In genomic region chr15:42226648-42227047, GRCh38 we compare ENCODE assay signal across 15 cellular contexts.
"Had no signal": no experiment of that assay in that cellular context is flagged by ENCODE, and none has a peak within 500 bp of the region (broad histone marks: within the 10 kb centered on the region; RNA-seq: fewer than 3 reads in every experiment).

No MANE protein-coding gene starts in this region.

- DNase-seq: aorta; cerebellar nuclear complex; dermis blood vessel endothelial cell; endodermal cell; kidney glomerular epithelial cell; mesendoderm; psoas muscle; sigmoid colon; spleen; stimulated activated naive CD8-positive, alpha-beta T cell treated with anti-CD3 and anti-CD28 coated beads, Interleukin-15, amount 100 ng/mL, for 72 hours had no signal

- H3K4me1 Mint-ChIP-seq: endodermal cell; stimulated activated naive CD8-positive, alpha-beta T cell treated with anti-CD3 and anti-CD28 coated beads, Interleukin-15, amount 100 ng/mL, for 72 hours had no signal

- ATAC-seq: gastroesophageal sphincter; natural killer cell treated with Interleukin-12 subunit alpha and Interleukin-12 subunit beta and Interleukin-15 and Interleukin-18, amount 100 ng/mL, for 72 hours; psoas muscle; stimulated activated naive CD8-positive, alpha-beta T cell treated with anti-CD3 and anti-CD28 coated beads, Interleukin-15, amount 100 ng/mL, for 72 hours had no signal

- H3K4me3 Mint-ChIP-seq: activated T-helper 1 cell treated with anti-CD3 and anti-CD28 coated beads, Interleukin-12 subunit alpha, Interleukin-12 subunit beta, Interleukin-2, Interleukin-4 antibody, amounts not matched to agents 30 ng/mL and 10 ng/mL and 1 ng/mL, durations not matched to agents 14 hours and 24 hours and 36 hours; endodermal cell; natural killer cell treated with Interleukin-12 subunit alpha and Interleukin-12 subunit beta and Interleukin-15 and Interleukin-18, amount 100 ng/mL, for 72 hours; stimulated activated naive CD8-positive, alpha-beta T cell treated with anti-CD3 and anti-CD28 coated beads, Interleukin-15, amount 100 ng/mL, for 72 hours; T-helper 2 cell treated with Interferon-gamma antibody and Interleukin-4, amounts not matched to agents 5 μg/mL and 100 μg/mL, for 36 hours had no signal

- H3K27me3 ChIP-seq: gastroesophageal sphincter, hepatocyte, sigmoid colon, spleen had no signal

- H3K27me3 Mint-ChIP-seq: natural killer cell treated with Interleukin-12 subunit alpha and Interleukin-12 subunit beta and Interleukin-15 and Interleukin-18, amount 100 ng/mL, for 72 hours; stimulated activated naive CD8-positive, alpha-beta T cell treated with anti-CD3 and anti-CD28 coated beads, Interleukin-15, amount 100 ng/mL, for 72 hours had no signal

- H3K9me3 ChIP-seq: gastroesophageal sphincter, psoas muscle, sigmoid colon, spleen had no signal

- H3K27ac Mint-ChIP-seq: activated T-helper 1 cell treated with anti-CD3 and anti-CD28 coated beads, Interleukin-12 subunit alpha, Interleukin-12 subunit beta, Interleukin-2, Interleukin-4 antibody, amounts not matched to agents 30 ng/mL and 10 ng/mL and 1 ng/mL, durations not matched to agents 14 hours and 24 hours and 36 hours; endodermal cell; natural killer cell treated with Interleukin-12 subunit alpha and Interleukin-12 subunit beta and Interleukin-15 and Interleukin-18, amount 100 ng/mL, for 72 hours; T-helper 2 cell treated with Interferon-gamma antibody and Interleukin-4, amounts not matched to agents 5 μg/mL and 100 μg/mL, for 36 hours had no signal

- H3K27ac ChIP-seq: gastroesophageal sphincter, hepatocyte, psoas muscle, sigmoid colon, spleen had no signal

- H3K9me3 Mint-ChIP-seq: activated T-helper 1 cell treated with anti-CD3 and anti-CD28 coated beads, Interleukin-12 subunit alpha, Interleukin-12 subunit beta, Interleukin-2, Interleukin-4 antibody, amounts not matched to agents 30 ng/mL and 10 ng/mL and 1 ng/mL, durations not matched to agents 14 hours and 24 hours and 36 hours; endodermal cell; natural killer cell treated with Interleukin-12 subunit alpha and Interleukin-12 subunit beta and Interleukin-15 and Interleukin-18, amount 100 ng/mL, for 72 hours; stimulated activated naive CD8-positive, alpha-beta T cell treated with anti-CD3 and anti-CD28 coated beads, Interleukin-15, amount 100 ng/mL, for 72 hours; T-helper 2 cell treated with Interferon-gamma antibody and Interleukin-4, amounts not matched to agents 5 μg/mL and 100 μg/mL, for 36 hours had no signal
